In genomic region chr6:149884617-149885016, GRCh38 we compare ENCODE assay signal across 14 cellular contexts.
"Had no signal": no experiment of that assay in that cellular context is flagged by ENCODE, and none has a peak within 500 bp of the region (broad histone marks: within the 10 kb centered on the region; RNA-seq: fewer than 3 reads in every experiment).

No MANE protein-coding gene starts in this region.

- H3K27ac ChIP-seq: adrenal gland, neural progenitor cell, stomach, testis had no signal

- DNase-seq: activated CD4-positive, alpha-beta T cell treated with anti-CD3 and anti-CD28 coated beads for 1 hour; activated CD4-positive, alpha-beta T cell treated with anti-CD3 and anti-CD28 coated beads, Interleukin-2, amount 50 U/mL, for 48 hours; activated CD8-positive, alpha-beta memory T cell treated with anti-CD3 and anti-CD28 coated beads, Interleukin-2, amount 10 ng/mL, durations not matched to agents 7 days and 5 days; activated naive CD4-positive, alpha-beta T cell treated with anti-CD3 and anti-CD28 coated beads for 36 hours; activated T-cell treated with anti-CD3 and anti-CD28 coated beads, Interleukin-2, amount 50 U/mL, for 1 hour; naive B cell; stimulated activated CD4-positive, alpha-beta T cell treated with anti-CD3 and anti-CD28 coated beads, Interleukin-12 subunit alpha, Interleukin-12 subunit beta, amount 100 ng/mL, for 4 hours; stimulated activated CD4-positive, alpha-beta T cell treated with anti-CD3 and anti-CD28 coated beads, Interleukin-2, amount 100 ng/mL, for 24 hours; T-cell; T1000 had no signal
